9 cellular contexts compared by ENCODE assay signal in the genomic region with DNA sequence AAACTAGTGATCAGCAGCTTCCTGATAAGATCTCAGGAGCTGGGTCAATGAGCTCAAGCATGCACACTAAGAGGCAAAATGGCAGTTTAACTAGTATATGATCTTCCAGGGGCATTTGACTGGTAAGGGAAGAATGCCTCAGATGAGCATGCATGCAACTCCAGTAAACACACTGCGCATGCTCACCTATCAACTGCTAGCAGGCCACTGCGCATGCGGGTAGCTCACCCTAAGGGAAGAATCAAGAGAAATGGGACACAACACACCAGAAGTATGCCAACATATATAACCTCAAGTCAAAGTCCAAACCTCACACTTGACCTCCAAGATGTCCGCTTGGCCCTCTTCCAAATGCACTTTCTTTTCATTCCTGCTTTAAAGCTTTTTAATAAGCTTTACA.
"Had no signal": no experiment of that assay in that cellular context is flagged by ENCODE, and none has a peak within 500 bp of the region (broad histone marks: within the 10 kb centered on the region; RNA-seq: fewer than 3 reads in every experiment).

No MANE protein-coding gene starts in this region.

- H3K4me3 ChIP-seq: GM23248 had no signal

- H2AFZ ChIP-seq: GM23248 had no signal

- FAIRE-seq: H54, HTR-8/SVneo had no signal

- DNase-seq: GM23248, GOT3, H9, HCEC 1CT, IMR-90, KBM-7 had no signal

- H3K27ac ChIP-seq: GM23248, KMS-11 had no signal

- H3K9ac ChIP-seq: GM23248, KMS-11 had no signal

- H3K4me3 Mint-ChIP-seq: H9 had no signal

- H3K4me2 ChIP-seq: KMS-11 had no signal

- H3K9me3 Mint-ChIP-seq: H9 had no signal
